9 cellular contexts compared by ENCODE assay signal in genomic region chr13:24459234-24459633, GRCh38. TPM values are rescaled to one million over a fixed set of nuclear protein-coding genes. Genes with fewer than 3 reads are reported as not detected.
DNase-seq lines count a peak whose midpoint lies in the region; ATAC-seq, FAIRE-seq and TF ChIP-seq lines count a peak whose summit lies in the region.
"Had no signal": no experiment of that assay in that cellular context is flagged by ENCODE, and none has a peak within 500 bp of the region (broad histone marks: within the 10 kb centered on the region; RNA-seq: fewer than 3 reads in every experiment).

No MANE protein-coding gene starts in this region.

- ATAC-seq in HG03575 (IDR thresholded peaks at IDR 0.05; ENCODE audit: extremely low read depth, insufficient number of reproducible peaks, low FRiP score, unreplicated experiment) (peak; percentile 67), GM21737 (IDR thresholded peaks at IDR 0.05; ENCODE audit: unreplicated experiment) (no peak)

- H3K27ac ChIP-seq in AG04450 (ENCODE audit: low read depth, low read length) = no peak overlapping the region

- POLR2A ChIA-PET in AG04450 (lab: Yijun Ruan, JAX) = no interaction called here

- no peaks in the 10 kb centered on the region for H3K9me3 ChIP-seq in AG04450 (ENCODE audit: control insufficient read depth, insufficient read depth, low read length)

- H3K27me3 ChIP-seq in AG04450 (ENCODE audit: control insufficient read depth, insufficient read depth, low read length) = no peaks in the 10 kb centered on the region

- no peak overlapping the region for H3K4me3 ChIP-seq in AG04450 (ENCODE audit: low read depth, low read length)

- peak; percentile 75 for DNase-seq in AG04450 (ENCODE audit: low read depth, low spot score)
- peak; percentile 15 for DNase-seq in GM18507 (ENCODE audit: extremely low spot score, insufficient read length, low read depth)
- DNase-seq in dedifferentiated amniotic fluid mesenchymal stem cell (ENCODE audit: extremely low spot score) = peak; percentile 89
- no peak for DNase-seq in D341Med (ENCODE audit: low spot score)
- no peak for DNase-seq in HPDE6-E6E7 (ENCODE audit: extremely low spot score)
- DNase-seq in iPS-NIHi7 (ENCODE audit: extremely low spot score) = no peak
- DNase-seq: NCI-H69 had no signal

- FAIRE-seq in GM18507 (lab: Jason Lieb, UNC) = peak; percentile 85

- CTCF ChIA-PET in AG04450 (lab: Charles Lee) = no interaction called here

- TF ChIP-seq CTCF in AG04450 (IDR thresholded peaks at IDR 0.05; ENCODE audit: low read depth, low read length) = no peak

RNA-seq across cellular contexts. Expression of gene PARP4, which starts 53.3 kb away (rescaled TPM):
- 57.5 and 73.9 TPM in 2 replicates for polyA plus RNA-seq in AG04450 (2011; rRNA removed)
- 70.6 and 85.8 TPM in 2 replicates for polyA minus RNA-seq in AG04450 (2011; rRNA and poly(A)+ RNA removed)

Comparison
In these comparisons a context has a peak if more than half of its experiments do, and no peak if none do; other contexts are left out.
1. DNase-seq: peak in AG04450 (single experiment), GM18507 (single experiment) and dedifferentiated amniotic fluid mesenchymal stem cell (single experiment); none in D341Med (single experiment), HPDE6-E6E7 (single experiment) and iPS-NIHi7 (single experiment).